ENCODE assay signal across 9 cellular contexts in genomic region chr17:4073983-4074830, GRCh38.
DNase-seq lines count a peak whose midpoint lies in the region; ATAC-seq and TF ChIP-seq lines count a peak whose summit lies in the region.
"Had no signal": no experiment of that assay in that cellular context is flagged by ENCODE, and none has a peak within 500 bp of the region (broad histone marks: within the 10 kb centered on the region; RNA-seq: fewer than 3 reads in every experiment).

No MANE protein-coding gene starts in this region.

- H3K27ac ChIP-seq in OCI-LY7 (ENCODE audit: low read depth, low read length, poor library complexity, severe bottlenecking), result no peak overlapping the region
- H3K27ac ChIP-seq in muscle layer of duodenum (ENCODE audit: low read length), result peak overlapping the region; percentile 4
- H3K27ac ChIP-seq: cardiac muscle cell had no signal

- H3K36me3 ChIP-seq in OCI-LY7 (ENCODE audit: insufficient read depth, low read length) (peaks cover 93% of the 10 kb centered on the region), muscle layer of duodenum (ENCODE audit: control insufficient read depth in 1 of 2, insufficient read depth in 2 of 2, low read length in 2 of 2) (peaks cover 83 to 92% of the 10 kb centered on the region in 2 donors)

- H3K9me3 Mint-ChIP-seq in activated CD4-positive, alpha-beta memory T cell treated with anti-CD3 and anti-CD28 coated beads, Interleukin-2, amount 10 ng/mL, durations not matched to agents 7 days and 5 days, result no peaks in the 10 kb centered on the region
- no peaks in the 10 kb centered on the region for H3K9me3 Mint-ChIP-seq in glutamatergic neuron (ENCODE audit: unreplicated experiment)

- H3K27ac Mint-ChIP-seq in activated CD4-positive, alpha-beta memory T cell treated with anti-CD3 and anti-CD28 coated beads, Interleukin-2, amount 10 ng/mL, durations not matched to agents 7 days and 5 days, result no peak overlapping the region
- H3K27ac Mint-ChIP-seq in glutamatergic neuron (ENCODE audit: unreplicated experiment), result no peak overlapping the region

- POLR2A ChIA-PET in OCI-LY7 (lab: Charles Lee), result interaction anchor here (0.5 to 0.6 kb wide), 3 partner anchors 23 to 1863 kb away, joined by 3 to 4 read pairs (median 3); no protein-coding TSS in a partner anchor
- POLR2A ChIA-PET in activated CD4-positive, alpha-beta memory T cell treated with anti-CD3 and anti-CD28 coated beads, Interleukin-2, amount 10 ng/mL, durations not matched to agents 7 days and 5 days (lab: Charles Lee), result interaction anchor here (0.6 to 0.7 kb wide), 2 partner anchors 12 kb away, joined by 3 read pairs; no protein-coding TSS in a partner anchor

- no TSS peak for BruUV-seq in OCI-LY7 (replicated peaks; lab: Mats Ljungman, UMichigan)

- H3K9me2 ChIP-seq in OCI-LY7 (ENCODE audit: insufficient read depth, low read length), result no peaks in the 10 kb centered on the region

- H3K79me2 ChIP-seq in OCI-LY7 (ENCODE audit: insufficient read depth, low read depth, low read length), result no peaks in the 10 kb centered on the region

- ATAC-seq in GM18861 (IDR thresholded peaks at IDR 0.05; ENCODE audit: unreplicated experiment), result peak; percentile 85
- peak; percentile 94 for ATAC-seq in HG02759 (IDR thresholded peaks at IDR 0.05; ENCODE audit: unreplicated experiment)

- no peak overlapping the region for H3K4me3 ChIP-seq in OCI-LY7 (ENCODE audit: low read depth, low read length, poor library complexity, severe bottlenecking)
- no peak overlapping the region for H3K4me3 ChIP-seq in muscle layer of duodenum (ENCODE audit: low read depth in 1 of 2, low read length in 2 of 2)
- H3K4me3 ChIP-seq: cardiac muscle cell had no signal

- no peak overlapping the region for H2AFZ ChIP-seq in OCI-LY7 (ENCODE audit: low read length)

- H3K4me3 Mint-ChIP-seq in activated CD4-positive, alpha-beta memory T cell treated with anti-CD3 and anti-CD28 coated beads, Interleukin-2, amount 10 ng/mL, durations not matched to agents 7 days and 5 days, result no peak overlapping the region
- no peak overlapping the region for H3K4me3 Mint-ChIP-seq in glutamatergic neuron (ENCODE audit: unreplicated experiment)

- TF ChIP-seq CTCF in OCI-LY7 (conservative IDR thresholded peaks at IDR 0.05; ENCODE audit: low read length), result no peak
- TF ChIP-seq CTCF in glutamatergic neuron (IDR thresholded peaks at IDR 0.05; ENCODE audit: partially characterized antibody, unreplicated experiment), result no peak

- H3K27me3 Mint-ChIP-seq in activated CD4-positive, alpha-beta memory T cell treated with anti-CD3 and anti-CD28 coated beads, Interleukin-2, amount 10 ng/mL, durations not matched to agents 7 days and 5 days, result no peaks in the 10 kb centered on the region
- no peaks in the 10 kb centered on the region for H3K27me3 Mint-ChIP-seq in glutamatergic neuron (ENCODE audit: unreplicated experiment)

- peak overlapping the region; percentile 18 for H3K4me2 ChIP-seq in OCI-LY7 (ENCODE audit: low read length)

- H3K4me1 ChIP-seq in OCI-LY7 (ENCODE audit: insufficient read depth, low read length, poor library complexity, severe bottlenecking) (peaks cover 12% of the 10 kb centered on the region), muscle layer of duodenum (ENCODE audit: control insufficient read depth in 1 of 2, insufficient read depth in 2 of 2, low read length in 2 of 2) (peaks cover 0 to 4% of the 10 kb centered on the region in 2 donors)

- DNase-seq in OCI-LY7 (ENCODE audit: low spot score) (peak; percentile 70), HPDE6-E6E7 (ENCODE audit: extremely low spot score) (no peak), glutamatergic neuron (no peak)
- no peak for DNase-seq in activated CD4-positive, alpha-beta memory T cell treated with anti-CD3 and anti-CD28 coated beads, Interleukin-2, amount 10 ng/mL, durations not matched to agents 7 days and 5 days
- no peak for DNase-seq in stimulated activated CD4-positive, alpha-beta T cell treated with anti-CD3 and anti-CD28 coated beads, Interleukin-1b, Interleukin-23, amount 100 ng/mL, for 48 hours

- no peaks in the 10 kb centered on the region for H3K9me3 ChIP-seq in OCI-LY7 (ENCODE audit: low read length)
- no peaks in the 10 kb centered on the region for H3K9me3 ChIP-seq in muscle layer of duodenum (ENCODE audit: control insufficient read depth in 1 of 2, low read length in 2 of 2)

- H4K20me1 ChIP-seq in OCI-LY7 (ENCODE audit: insufficient read depth, low read length), result peaks cover 8% of the 10 kb centered on the region; the same call in 1 of the 2 replicates

- H3K4me1 Mint-ChIP-seq in activated CD4-positive, alpha-beta memory T cell treated with anti-CD3 and anti-CD28 coated beads, Interleukin-2, amount 10 ng/mL, durations not matched to agents 7 days and 5 days, result peaks cover 1% of the 10 kb centered on the region
- peaks cover 22% of the 10 kb centered on the region for H3K4me1 Mint-ChIP-seq in glutamatergic neuron (ENCODE audit: low read depth, unreplicated experiment)

- CTCF ChIA-PET in OCI-LY7 (lab: Charles Lee; ENCODE audit: unreplicated experiment), result interaction anchor here (0.6 kb wide), 3 partner anchors 14 to 219 kb away, joined by 3 read pairs; no protein-coding TSS in a partner anchor
- CTCF ChIA-PET in activated CD4-positive, alpha-beta memory T cell treated with anti-CD3 and anti-CD28 coated beads, Interleukin-2, amount 10 ng/mL, durations not matched to agents 7 days and 5 days (lab: Charles Lee), result interaction anchor here (0.7 to 3.1 kb wide), 14 partner anchors 9 to 482 kb away, joined by 3 to 19 read pairs (median 4); no protein-coding TSS in a partner anchor

- intact Hi-C loops in OCI-LY7 (cut with micrococcal nuclease; ENCODE audit: unreplicated experiment), result no loop called here

- H3K27me3 ChIP-seq in muscle layer of duodenum (ENCODE audit: low read depth, low read length), result no peaks in the 10 kb centered on the region
- H3K27me3 ChIP-seq: cardiac muscle cell had no signal

- peaks cover 76% of the 10 kb centered on the region for H3K36me3 Mint-ChIP-seq in activated CD4-positive, alpha-beta memory T cell treated with anti-CD3 and anti-CD28 coated beads, Interleukin-2, amount 10 ng/mL, durations not matched to agents 7 days and 5 days (ENCODE audit: low read depth)
- peaks cover 11% of the 10 kb centered on the region for H3K36me3 Mint-ChIP-seq in glutamatergic neuron (ENCODE audit: unreplicated experiment)
